ENCODE assay signal across 8 cellular contexts in the genomic region with DNA sequence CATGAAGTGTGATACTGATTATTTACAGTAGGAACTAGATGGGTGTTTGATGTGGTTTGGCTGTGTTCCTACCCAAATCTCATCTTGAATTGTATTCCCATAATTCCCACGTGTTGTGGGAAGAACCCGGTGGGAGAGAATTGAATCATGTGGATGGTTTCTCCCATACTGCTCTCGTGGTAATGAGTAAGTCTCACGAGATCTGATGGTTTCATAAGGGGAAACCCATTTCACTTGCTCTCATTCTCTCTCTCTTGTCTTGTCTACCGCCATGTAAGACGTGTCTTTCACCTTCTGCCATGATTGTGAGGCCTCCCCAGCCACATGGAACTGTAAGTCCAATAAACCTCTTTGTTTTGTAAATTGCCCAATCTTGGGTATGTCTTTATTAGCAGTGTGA. TPM values are rescaled to one million over a fixed set of nuclear protein-coding genes. Genes with fewer than 3 reads are reported as not detected.
DNase-seq lines count a peak whose midpoint lies in the region; ATAC-seq, FAIRE-seq and TF ChIP-seq lines count a peak whose summit lies in the region.
"Not testable (repeated sequence)": the region's sequence is repeated elsewhere in the genome, so short reads cannot be mapped to it uniquely, and the experiment has no call there.

No MANE protein-coding gene starts in this region.

- ATAC-seq in PC-3, result not testable (repeated sequence)

- DNase-seq in AG10803 (ENCODE audit: low read depth) (peak; percentile 29), HS-5 (ENCODE audit: low read depth) (peak; percentile 46), PC-3 (peak; percentile 31), astrocyte (ENCODE audit: low read depth) (peak; percentile 78), fibroblast of pulmonary artery (ENCODE audit: low read depth) (peak; percentile 48), kidney tubule cell (ENCODE audit: low spot score) (peak; percentile 72), stromal cell of bone marrow (ENCODE audit: low read depth) (peak; percentile 39)
- not testable (repeated sequence) for DNase-seq in chondrocyte (ENCODE audit: low spot score)

- POLR2A ChIA-PET in PC-3 (lab: Charles Lee; ENCODE audit: unreplicated experiment), result not testable (repeated sequence)

- H3K27me3 ChIP-seq in PC-3 (ENCODE audit: low read length); astrocyte (ENCODE audit: insufficient read depth, low read length): not testable (repeated sequence)

- H3K9ac ChIP-seq in PC-3 (ENCODE audit: low read length); astrocyte (ENCODE audit: low read length): not testable (repeated sequence)

- H3K27me3 Mint-ChIP-seq in astrocyte (ENCODE audit: low read depth, unreplicated experiment), result peaks cover 25% of the 10 kb centered on the region
- H3K27me3 Mint-ChIP-seq in chondrocyte (ENCODE audit: low read depth), result not testable (repeated sequence)

- CTCF ChIA-PET in PC-3 (lab: Charles Lee), result not testable (repeated sequence)

- H3K4me3 ChIP-seq in AG10803 (ENCODE audit: low read length); PC-3 (ENCODE audit: low read length); fibroblast of pulmonary artery (replicated peaks; ENCODE audit: low read depth, low read length): not testable (repeated sequence)
- peak overlapping the region; percentile 32 for H3K4me3 ChIP-seq in astrocyte (ENCODE audit: insufficient read depth, low read depth, low read length)

- H3K79me2 ChIP-seq in PC-3 (ENCODE audit: low read length); astrocyte (ENCODE audit: insufficient read depth, low read length): not testable (repeated sequence)

- H3K9me3 ChIP-seq in PC-3 (ENCODE audit: low read length); astrocyte (ENCODE audit: insufficient read depth, low read depth, low read length): not testable (repeated sequence)

- not testable (repeated sequence) for H3K4me3 Mint-ChIP-seq in astrocyte (ENCODE audit: unreplicated experiment); chondrocyte (ENCODE audit: unreplicated experiment)

- H3K27ac ChIP-seq in PC-3 (ENCODE audit: low read length); astrocyte (ENCODE audit: low read depth, low read length): not testable (repeated sequence)

- TF ChIP-seq CTCF in AG10803 (conservative IDR thresholded peaks at IDR 0.05; ENCODE audit: low read length); PC-3 (conservative IDR thresholded peaks at IDR 0.05; ENCODE audit: low read depth, low read length); astrocyte (IDR thresholded peaks at IDR 0.05; ENCODE audit: insufficient read depth, low read depth, low read length); chondrocyte (IDR thresholded peaks at IDR 0.05); fibroblast of pulmonary artery (IDR thresholded peaks at IDR 0.05; ENCODE audit: low read length, missing control alignments): not testable (repeated sequence)

- H3K4me1 Mint-ChIP-seq in astrocyte (ENCODE audit: low read depth, unreplicated experiment) (peaks cover 11% of the 10 kb centered on the region), chondrocyte (ENCODE audit: low read depth) (peaks cover 50% of the 10 kb centered on the region)

- not testable (repeated sequence) for H2AFZ ChIP-seq in PC-3 (ENCODE audit: low read length); astrocyte (ENCODE audit: low read depth, low read length)

- H3K36me3 ChIP-seq in PC-3 (ENCODE audit: low read depth, low read length); astrocyte (ENCODE audit: insufficient read depth, low read length): not testable (repeated sequence)

- H3K9me2 ChIP-seq in PC-3 (replicated peaks; ENCODE audit: low read length), result not testable (repeated sequence)

- not testable (repeated sequence) for H3K36me3 Mint-ChIP-seq in astrocyte (ENCODE audit: low read depth, unreplicated experiment); chondrocyte (ENCODE audit: low read depth)

- not testable (repeated sequence) for H3F3A ChIP-seq in PC-3 (ENCODE audit: low read length, unreplicated experiment)

- not testable (repeated sequence) for H4K20me1 ChIP-seq in PC-3 (ENCODE audit: low read length); astrocyte (ENCODE audit: insufficient read depth, low read length)

- H3K4me1 ChIP-seq in PC-3 (ENCODE audit: insufficient read depth, low read length) (peaks cover 31% of the 10 kb centered on the region), astrocyte (ENCODE audit: insufficient read depth, low read length) (peaks cover 23% of the 10 kb centered on the region)

- FAIRE-seq in astrocyte (lab: Jason Lieb, UNC), result not testable (repeated sequence)

- not testable (repeated sequence) for H3K27ac Mint-ChIP-seq in astrocyte (ENCODE audit: unreplicated experiment)
- H3K27ac Mint-ChIP-seq in chondrocyte (ENCODE audit: unreplicated experiment), result peak overlapping the region; percentile 49

- H3K4me2 ChIP-seq in PC-3 (ENCODE audit: low read length), result not testable (repeated sequence)
- H3K4me2 ChIP-seq in astrocyte (ENCODE audit: low read length), result peak overlapping the region; percentile 45

- not testable (repeated sequence) for H3K9me3 Mint-ChIP-seq in astrocyte (ENCODE audit: unreplicated experiment); chondrocyte (ENCODE audit: low read depth)

- not testable (repeated sequence) for BruUV-seq in PC-3 (replicated peaks; lab: Mats Ljungman, UMichigan)

- intact Hi-C loops in PC-3 (cut with micrococcal nuclease), result not testable (repeated sequence)

RNA-seq across cellular contexts. Expression of a gene that starts 33.9 kb away (rescaled TPM):
- 21.5 and 23.2 TPM in 2 replicates for total RNA-seq in PC-3 (2014; rRNA removed)
- 3.7 and 3.8 TPM in 2 replicates for total RNA-seq in astrocyte
- total RNA-seq in chondrocyte, result 0.92 to 2.0 TPM (median 1.5 TPM) in 3 replicates
